Comparison of ENCODE assay signal across 7 cellular contexts in genomic region chr14:96994999-96995398, GRCh38.
"Had no signal": no experiment of that assay in that cellular context is flagged by ENCODE, and none has a peak within 500 bp of the region (broad histone marks: within the 10 kb centered on the region; RNA-seq: fewer than 3 reads in every experiment).

No MANE protein-coding gene starts in this region.

- H3K36me3 ChIP-seq: HAP-1 had no signal

- H3K4me1 ChIP-seq: HAP-1 had no signal

- H3K4me3 ChIP-seq: GM23338, HAP-1, K562 had no signal

- DNase-seq: H7, HFFc6, IMR-90 had no signal

- ATAC-seq: GM23338, HCT116, K562 had no signal

- H3K9me3 ChIP-seq: HAP-1 had no signal

- H3K27ac Mint-ChIP-seq: GM23338, HFFc6 had no signal

- H3K4me3 Mint-ChIP-seq: GM23338, HFFc6 had no signal
